17 cellular contexts compared by ENCODE assay signal in the genomic region with DNA sequence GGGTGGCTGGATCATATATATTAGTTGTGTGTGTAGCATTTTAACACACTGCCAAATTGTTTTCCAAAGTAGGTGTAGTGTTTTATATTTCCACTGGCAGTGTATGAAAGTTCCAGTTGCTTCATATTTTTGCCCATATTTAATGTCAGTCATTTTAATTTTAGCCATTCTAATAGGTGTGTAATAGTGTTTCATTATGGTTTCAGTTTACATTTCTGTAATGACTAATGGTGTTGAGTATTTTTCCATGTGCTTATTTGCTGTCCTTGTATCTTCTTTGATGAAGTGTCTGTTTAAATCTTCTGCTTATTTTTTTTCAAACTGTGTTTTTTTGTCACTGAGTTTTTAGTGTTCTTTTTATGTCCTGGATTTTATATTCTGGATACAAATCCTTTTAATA. TPM values are rescaled to one million over a fixed set of nuclear protein-coding genes. Genes with fewer than 3 reads are reported as not detected.
A peak's percentile ranks its signal among the peaks of the same experiment; 100 is the strongest.
DNase-seq lines count a peak whose midpoint lies in the region; ATAC-seq, FAIRE-seq and TF ChIP-seq lines count a peak whose summit lies in the region.
"Had no signal": no experiment of that assay in that cellular context is flagged by ENCODE, and none has a peak within 500 bp of the region (broad histone marks: within the 10 kb centered on the region; RNA-seq: fewer than 3 reads in every experiment).

No MANE protein-coding gene starts in this region.

- H2BK5ac ChIP-seq in mesenchymal stem cell (ENCODE audit: low read depth, low read length, poor library complexity, severe bottlenecking) = no peak overlapping the region

- peak overlapping the region; percentile 60 for H3K27ac Mint-ChIP-seq in activated CD4-positive, alpha-beta T cell treated with anti-CD3 and anti-CD28 coated beads, Interleukin-2, amount 10 ng/mL, durations not matched to agents 24 days and 14 days
- H3K27ac Mint-ChIP-seq: activated B cell treated with CpG ODN at 0.5 μM for 24 hours, nephron had no signal

- FAIRE-seq in urothelium cell line (lab: Jason Lieb, UNC) = no peak
- FAIRE-seq: GM12891, RCC 7860 had no signal

- H3K18ac ChIP-seq in mesenchymal stem cell (ENCODE audit: low read depth in 1 of 2, low read length in 2 of 2) = no peak overlapping the region

- intact Hi-C loops in activated CD4-positive, alpha-beta T cell treated with anti-CD3 and anti-CD28 coated beads, Interleukin-2, amount 10 ng/mL, durations not matched to agents 24 days and 14 days (cut with micrococcal nuclease) = loop anchor here (1.0 kb wide), 1 partner anchor 8 kb away; no protein-coding TSS in a partner anchor
- intact Hi-C loops in uterus (cut with DNase I; ENCODE audit: low total_unique reads) (no loop called here), Right ventricle myocardium inferior (cut with DNase I) (no loop called here)

- H3K23ac ChIP-seq in mesenchymal stem cell (ENCODE audit: low read length in 2 of 2) = no peak overlapping the region

- no peak overlapping the region for H2BK15ac ChIP-seq in mesenchymal stem cell (ENCODE audit: low read depth, poor library complexity, severe bottlenecking)

- no peaks in the 10 kb centered on the region for H3K9me3 Mint-ChIP-seq in activated CD4-positive, alpha-beta T cell treated with anti-CD3 and anti-CD28 coated beads, Interleukin-2, amount 10 ng/mL, durations not matched to agents 24 days and 14 days

- H3K4me1 ChIP-seq in mesenchymal stem cell (ENCODE audit: control insufficient read depth, insufficient read depth, low read depth, low read length) (no peaks in the 10 kb centered on the region), uterus (no peaks in the 10 kb centered on the region)

- H3K4me3 Mint-ChIP-seq in activated CD4-positive, alpha-beta T cell treated with anti-CD3 and anti-CD28 coated beads, Interleukin-2, amount 10 ng/mL, durations not matched to agents 24 days and 14 days = no peak overlapping the region
- H3K4me3 Mint-ChIP-seq: activated B cell treated with CpG ODN at 0.5 μM for 24 hours, nephron had no signal

- peak overlapping the region; percentile 47 for H3K9ac ChIP-seq in mesenchymal stem cell (ENCODE audit: low read length)

- H3K4ac ChIP-seq in mesenchymal stem cell (ENCODE audit: low read depth in 1 of 2, low read length in 2 of 2) = no peak overlapping the region

- H2AFZ ChIP-seq in mesenchymal stem cell (ENCODE audit: low read depth, low read length) = no peak overlapping the region

- no peak overlapping the region for H4K8ac ChIP-seq in mesenchymal stem cell (ENCODE audit: low read length)

- H3K4me1 Mint-ChIP-seq in activated CD4-positive, alpha-beta T cell treated with anti-CD3 and anti-CD28 coated beads, Interleukin-2, amount 10 ng/mL, durations not matched to agents 24 days and 14 days = peaks cover 12% of the 10 kb centered on the region
- H3K4me1 Mint-ChIP-seq: nephron had no signal

- H3K36me3 Mint-ChIP-seq in activated CD4-positive, alpha-beta T cell treated with anti-CD3 and anti-CD28 coated beads, Interleukin-2, amount 10 ng/mL, durations not matched to agents 24 days and 14 days (ENCODE audit: low read depth) = peaks cover 32% of the 10 kb centered on the region

- H2BK120ac ChIP-seq in mesenchymal stem cell (ENCODE audit: low read depth, low read length) = no peak overlapping the region

- H3K27ac ChIP-seq in mesenchymal stem cell (ENCODE audit: low read length, poor library complexity, severe bottlenecking) (no peak overlapping the region), uterus (no peak overlapping the region)

- H3K9me3 ChIP-seq in mesenchymal stem cell (ENCODE audit: control insufficient read depth, low read length) (no peaks in the 10 kb centered on the region), uterus (no peaks in the 10 kb centered on the region)

- no peak overlapping the region for H3K14ac ChIP-seq in mesenchymal stem cell (ENCODE audit: low read length in 2 of 2)

- no peak overlapping the region for H3K4me2 ChIP-seq in mesenchymal stem cell (ENCODE audit: low read length, poor library complexity, severe bottlenecking)

- no peak for TF ChIP-seq POLR2A in uterus (IDR thresholded peaks at IDR 0.05)

- H3K27me3 Mint-ChIP-seq in activated CD4-positive, alpha-beta T cell treated with anti-CD3 and anti-CD28 coated beads, Interleukin-2, amount 10 ng/mL, durations not matched to agents 24 days and 14 days = no peaks in the 10 kb centered on the region
- H3K27me3 Mint-ChIP-seq: activated B cell treated with CpG ODN at 0.5 μM for 24 hours had no signal

- TF ChIP-seq CTCF in uterus (IDR thresholded peaks at IDR 0.05) = no peak

- no peak for ATAC-seq in Right ventricle myocardium inferior

- no peak for DNase-seq in activated CD4-positive, alpha-beta T cell treated with anti-CD3 and anti-CD28 coated beads, Interleukin-2, amount 10 ng/mL, durations not matched to agents 24 days and 14 days
- no peak for DNase-seq in activated CD4-positive, alpha-beta T cell treated with anti-CD3 and anti-CD28 coated beads for 48 hours
- DNase-seq in HCEC 1CT (peak; percentile 62), RKO (ENCODE audit: low spot score) (peak; percentile 13), mesenchymal stem cell (peak; percentile 27), uterus (no peak), Right ventricle myocardium inferior (ENCODE audit: missing footprints) (no peak), urothelium cell line (ENCODE audit: low spot score) (no peak)
- DNase-seq: activated B cell treated with CpG ODN at 0.5 μM for 24 hours; activated T-cell treated with anti-CD3 and anti-CD28 coated beads, Interleukin-2, amount 50 U/mL, for 1 hour; EL; MG63; NCI-H2029; T-helper 1 cell had no signal

- H4K91ac ChIP-seq in mesenchymal stem cell (ENCODE audit: low read length) = no peak overlapping the region

- H2BK12ac ChIP-seq in mesenchymal stem cell (ENCODE audit: low read length in 2 of 2) = no peak overlapping the region

- H3K27me3 ChIP-seq in mesenchymal stem cell (ENCODE audit: control insufficient read depth in 1 of 2, insufficient read depth in 1 of 2, low read length in 2 of 2) (no peaks in the 10 kb centered on the region), uterus (no peaks in the 10 kb centered on the region)
- H3K27me3 ChIP-seq: MG63 had no signal

- H2AK5ac ChIP-seq in mesenchymal stem cell (ENCODE audit: low read length, severe bottlenecking) = no peak overlapping the region

- H3K36me3 ChIP-seq in mesenchymal stem cell (ENCODE audit: control insufficient read depth in 1 of 2, insufficient read depth in 2 of 2, low read depth in 1 of 2, low read length in 2 of 2) = peaks cover 0 to 23% of the 10 kb centered on the region in 2 experiments
- no peaks in the 10 kb centered on the region for H3K36me3 ChIP-seq in uterus

- H3K79me1 ChIP-seq in mesenchymal stem cell (replicated peaks; ENCODE audit: low read length, poor library complexity, severe bottlenecking) = peaks cover 26% of the 10 kb centered on the region

- no peak overlapping the region for H3K4me3 ChIP-seq in mesenchymal stem cell (ENCODE audit: insufficient read depth in 1 of 2, low read depth in 1 of 2, low read length in 2 of 2)
- H3K4me3 ChIP-seq in uterus = no peak overlapping the region
- H3K4me3 ChIP-seq: MG63 had no signal

RNA-seq across cellular contexts. Expression of a gene that starts 8.7 kb away (rescaled TPM):
- total RNA-seq in activated CD4-positive, alpha-beta T cell treated with anti-CD3 and anti-CD28 coated beads, Interleukin-2, amount 10 ng/mL, durations not matched to agents 24 days and 14 days = 40.9 and 43.2 TPM in 2 replicates
- 22.9 TPM for polyA plus RNA-seq in mesenchymal stem cell (2013, experiment 1 of 2)
- 23.4 TPM for polyA plus RNA-seq in mesenchymal stem cell (2013, experiment 2 of 2)
- total RNA-seq in uterus (10 to 100 TPM; 45.9 to 70.7 (median 57.1) TPM), Right ventricle myocardium inferior (24.3 TPM)

Comparison
In these comparisons a context has a peak if more than half of its experiments do, and no peak if none do; other contexts are left out.
1. DNase-seq: peak in HCEC 1CT (single experiment), RKO (single experiment) and mesenchymal stem cell (single experiment); none in activated CD4-positive, alpha-beta T cell treated with anti-CD3 and anti-CD28 coated beads, Interleukin-2, amount 10 ng/mL, durations not matched to agents 24 days and 14 days (single experiment), activated CD4-positive, alpha-beta T cell treated with anti-CD3 and anti-CD28 coated beads for 48 hours (single experiment), uterus (0 of 2), Right ventricle myocardium inferior (single experiment) and urothelium cell line (single experiment).